8 cellular contexts compared by ENCODE assay signal in genomic region chr5:80654054-80654390, GRCh38. TPM values are rescaled to one million over a fixed set of nuclear protein-coding genes. Genes with fewer than 3 reads are reported as not detected.
DNase-seq lines count a peak whose midpoint lies in the region; ATAC-seq and TF ChIP-seq lines count a peak whose summit lies in the region.

No MANE protein-coding gene starts in this region.

- H3K9ac ChIP-seq in PC-3 (ENCODE audit: low read length), result peak overlapping the region; percentile 91

- H3K4me3 Mint-ChIP-seq in naive thymus-derived CD4-positive, alpha-beta T cell, result peak overlapping the region; percentile 63 to 98 (median 86)

- H3K27ac Mint-ChIP-seq in naive thymus-derived CD4-positive, alpha-beta T cell, result peak overlapping the region in 6 of 9 donors; percentile 12 to 78 (median 39)

- DNase-seq in AG20443 (ENCODE audit: low spot score) (peak; percentile 8), GM13976 (ENCODE audit: low spot score) (peak; percentile 40), PC-3 (peak; percentile 4), NCI-H345 (lab: John Stamatoyannopoulos, UW) (no peak), cerebellar nuclear complex (lab: John Stamatoyannopoulos, UW) (no peak)
- no peak for DNase-seq in naive thymus-derived CD4-positive, alpha-beta T cell

- peaks cover 8% of the 10 kb centered on the region for H3K4me1 ChIP-seq in PC-3 (ENCODE audit: insufficient read depth, low read length)
- H3K4me1 ChIP-seq in ectodermal cell (ENCODE audit: control insufficient read depth, insufficient read depth, low read length), result no peaks in the 10 kb centered on the region
- peaks cover 24 to 28% of the 10 kb centered on the region in 2 donors for H3K4me1 ChIP-seq in naive thymus-derived CD4-positive, alpha-beta T cell (ENCODE audit: control insufficient read depth in 2 of 2, insufficient read depth in 2 of 2, low read length in 2 of 2)

- peaks cover 10 to 36% (median 29%) of the 10 kb centered on the region in 7 donors for H3K4me1 Mint-ChIP-seq in naive thymus-derived CD4-positive, alpha-beta T cell

- no peaks in the 10 kb centered on the region for H3K9me3 ChIP-seq in PC-3 (ENCODE audit: low read length)
- no peaks in the 10 kb centered on the region for H3K9me3 ChIP-seq in ectodermal cell (ENCODE audit: control insufficient read depth, low read length)
- H3K9me3 ChIP-seq in naive thymus-derived CD4-positive, alpha-beta T cell (ENCODE audit: control insufficient read depth in 2 of 3, low read length in 3 of 3), result no peaks in the 10 kb centered on the region

- H3K4me3 ChIP-seq in PC-3 (ENCODE audit: low read length) (peak overlapping the region; percentile 99), ectodermal cell (ENCODE audit: insufficient read depth, low read depth, low read length) (peak overlapping the region; percentile 86)
- peak overlapping the region; percentile 91 for H3K4me3 ChIP-seq in naive thymus-derived CD4-positive, alpha-beta T cell (ENCODE audit: low read length)

- no peaks in the 10 kb centered on the region for H3K27me3 Mint-ChIP-seq in naive thymus-derived CD4-positive, alpha-beta T cell

- H3K79me2 ChIP-seq in PC-3 (ENCODE audit: low read length), result peaks cover 32% of the 10 kb centered on the region

- H3K9me3 Mint-ChIP-seq in naive thymus-derived CD4-positive, alpha-beta T cell, result peaks cover 0 to 3% (median 0%) of the 10 kb centered on the region in 11 donors

- 0 out of 2 replicates have a peak overlapping the region, but pooled peaks have one; percentile 34 for H2AFZ ChIP-seq in PC-3 (ENCODE audit: low read length)

- peaks cover 10% of the 10 kb centered on the region; the same call in 1 of the 2 replicates for H4K20me1 ChIP-seq in PC-3 (ENCODE audit: low read length)

- no peaks in the 10 kb centered on the region for H3F3A ChIP-seq in PC-3 (ENCODE audit: low read length, unreplicated experiment)

- CTCF ChIA-PET in PC-3 (lab: Charles Lee), result no interaction called here
- CTCF ChIA-PET in naive thymus-derived CD4-positive, alpha-beta T cell (lab: Charles Lee), result no interaction called here

- no peaks in the 10 kb centered on the region for H3K9me2 ChIP-seq in PC-3 (replicated peaks; ENCODE audit: low read length)

- no peaks in the 10 kb centered on the region for H3K27me3 ChIP-seq in PC-3 (ENCODE audit: low read length)
- no peaks in the 10 kb centered on the region for H3K27me3 ChIP-seq in ectodermal cell (ENCODE audit: control insufficient read depth, insufficient read depth, low read length, poor library complexity, severe bottlenecking)
- H3K27me3 ChIP-seq in naive thymus-derived CD4-positive, alpha-beta T cell (ENCODE audit: control insufficient read depth in 2 of 2, insufficient read depth in 2 of 2, low read length in 2 of 2), result no peaks in the 10 kb centered on the region

- 0 to 1% methylated on average over 24 of the region's 24 CpGs for WGBS in ectodermal cell, 2 experiments

- BruUV-seq in PC-3 (replicated peaks; lab: Mats Ljungman, UMichigan), result no TSS peak

- intact Hi-C loops in PC-3 (cut with micrococcal nuclease), result no loop called here
- intact Hi-C loops in naive thymus-derived CD4-positive, alpha-beta T cell (cut with micrococcal nuclease), result loop anchor here (1.0 to 10.0 kb wide), 8 partner anchors 305 to 1669 kb away; partner anchors contain the start of genes ZCCHC9 (in 2 of the 2), ARSB (in 1 of the 2), JMY (in 1 of the 2) and MTX3 (in 1 of the 2)

- in situ Hi-C loops in GM13976 (cut with MboI; ENCODE audit: low sequenced_read_pairs, unreplicated experiment), result loop anchor here (25.0 kb wide), 2 partner anchors 167 to 542 kb away; partner anchors contain the start of gene FAM151B

- H3K4me2 ChIP-seq in PC-3 (ENCODE audit: low read length), result peak overlapping the region; percentile 95

- H3K36me3 ChIP-seq in PC-3 (ENCODE audit: low read depth, low read length) (0 out of 2 replicates have a peak, but pooled peaks cover 8% of the 10 kb centered on the region), ectodermal cell (ENCODE audit: control insufficient read depth, insufficient read depth, low read length) (peaks cover 18% of the 10 kb centered on the region)
- peaks cover 1 to 15% (median 3%) of the 10 kb centered on the region in 3 experiments for H3K36me3 ChIP-seq in naive thymus-derived CD4-positive, alpha-beta T cell (ENCODE audit: control insufficient read depth in 2 of 3, insufficient read depth in 3 of 3, low read length in 3 of 3)

- ATAC-seq in PC-3, result no peak
- ATAC-seq in naive thymus-derived CD4-positive, alpha-beta T cell, result no peak
- ATAC-seq in GM21717 (IDR thresholded peaks at IDR 0.05; ENCODE audit: unreplicated experiment), result no peak

- H3K27ac ChIP-seq in PC-3 (ENCODE audit: low read length), result no peak overlapping the region
- H3K27ac ChIP-seq in ectodermal cell (ENCODE audit: insufficient read depth, low read depth, low read length, poor library complexity, severe bottlenecking), result peak overlapping the region; percentile 40
- H3K27ac ChIP-seq in naive thymus-derived CD4-positive, alpha-beta T cell (ENCODE audit: low read depth, low read length), result peak overlapping the region; percentile 82

- POLR2A ChIA-PET in PC-3 (lab: Charles Lee; ENCODE audit: unreplicated experiment), result no interaction called here
- POLR2A ChIA-PET in naive thymus-derived CD4-positive, alpha-beta T cell (lab: Charles Lee), result interaction anchor here (0.7 to 1.9 kb wide), 4 partner anchors 12 to 648 kb away, joined by 3 to 7 read pairs (median 3); no protein-coding TSS in a partner anchor

- TF ChIP-seq CTCF in GM13976 (IDR thresholded peaks at IDR 0.05; ENCODE audit: borderline replicate concordance, control extremely low read depth, extremely low read depth, insufficient read depth, missing control alignments), result no peak
- no peak for TF ChIP-seq CTCF in PC-3 (conservative IDR thresholded peaks at IDR 0.05; ENCODE audit: low read depth, low read length)

- peaks cover 10 to 20% (median 18%) of the 10 kb centered on the region in 5 donors for H3K36me3 Mint-ChIP-seq in naive thymus-derived CD4-positive, alpha-beta T cell

RNA-seq across cellular contexts. Expression of gene MSH3, which starts 0.4 kb away (rescaled TPM):
- total RNA-seq in PC-3 (2014; rRNA removed), result 9.0 TPM in 2 replicates
- polyA plus RNA-seq in ectodermal cell (2013, experiment 1 of 4), result 17.3 TPM
- polyA plus RNA-seq in ectodermal cell (2013, experiment 2 of 4), result 20.0 TPM
- 14.3 TPM for polyA plus RNA-seq in ectodermal cell (2013, experiment 3 of 4)
- 16.3 TPM for polyA plus RNA-seq in ectodermal cell (2013, experiment 4 of 4)
- total RNA-seq in naive thymus-derived CD4-positive, alpha-beta T cell, result 10 to 100 TPM; 12.0 to 20.9 (median 16.7) TPM
- polyA plus RNA-seq in naive thymus-derived CD4-positive, alpha-beta T cell, result 10 to 100 TPM; 10.5 to 13.0 TPM

RNA-seq across cellular contexts. Expression of gene DHFR, which starts 0.8 kb away (rescaled TPM):
- total RNA-seq in PC-3 (2014; rRNA removed), result 21.4 and 22.0 TPM in 2 replicates
- 101 TPM for polyA plus RNA-seq in ectodermal cell (2013, experiment 1 of 4)
- 115 TPM for polyA plus RNA-seq in ectodermal cell (2013, experiment 2 of 4)
- polyA plus RNA-seq in ectodermal cell (2013, experiment 3 of 4), result 70.2 TPM
- polyA plus RNA-seq in ectodermal cell (2013, experiment 4 of 4), result 74.0 TPM
- 10 to 100 TPM in 3 of 5 experiments, 1 to 10 TPM in 2; 6.9 to 68.9 (median 17.0) TPM for total RNA-seq in naive thymus-derived CD4-positive, alpha-beta T cell
- 1 to 10 TPM; 1.2 to 2.5 TPM for polyA plus RNA-seq in naive thymus-derived CD4-positive, alpha-beta T cell

Comparison
In these comparisons a context has a peak if more than half of its experiments do, and no peak if none do; other contexts are left out.
1. DNase-seq: peak in AG20443 (single experiment), GM13976 (single experiment) and PC-3 (single experiment); none in naive thymus-derived CD4-positive, alpha-beta T cell (0 of 9), NCI-H345 (single experiment) and cerebellar nuclear complex (0 of 2).
2. Peak in every context shown above with its lines, with median percentiles within 50 percentile points of each other: H3K4me3 ChIP-seq.